Comparison of ENCODE assay signal across 28 cellular contexts in genomic region chr5:68953151-68953884, GRCh38.
DNase-seq lines count a peak whose midpoint lies in the region; ATAC-seq and TF ChIP-seq lines count a peak whose summit lies in the region.
"Had no signal": no experiment of that assay in that cellular context is flagged by ENCODE, and none has a peak within 500 bp of the region (broad histone marks: within the 10 kb centered on the region; RNA-seq: fewer than 3 reads in every experiment).

No MANE protein-coding gene starts in this region.

- H3K79me2 ChIP-seq in trophoblast cell (ENCODE audit: control insufficient read depth, insufficient read depth, low read length, poor library complexity): no peaks in the 10 kb centered on the region

- no peak overlapping the region for H2BK12ac ChIP-seq in trophoblast cell (ENCODE audit: low read length)

- peaks cover 9 to 13% of the 10 kb centered on the region in 2 experiments for H3K4me1 ChIP-seq in trophoblast cell (ENCODE audit: control insufficient read depth in 1 of 2, insufficient read depth in 2 of 2, low read length in 2 of 2)
- H3K4me1 ChIP-seq: spleen had no signal

- no peak overlapping the region for H3K27ac Mint-ChIP-seq in stimulated activated effector memory CD8-positive, alpha-beta T cell treated with anti-CD3 and anti-CD28 coated beads, Interleukin-12 subunit alpha, Interleukin-12 subunit beta, amount 100 ng/mL, for 72 hours
- H3K27ac Mint-ChIP-seq: activated naive CD8-positive, alpha-beta T cell treated with anti-CD3 and anti-CD28 coated beads, Interleukin-2, amount 50 U/mL, for 24 hours; neural progenitor cell had no signal

- no peaks in the 10 kb centered on the region for H3K9me3 ChIP-seq in trophoblast cell (ENCODE audit: insufficient read depth, low read depth, low read length)
- H3K9me3 ChIP-seq: heart left ventricle, mucosa of descending colon, spleen, tibial nerve had no signal

- no peak overlapping the region for H4K12ac ChIP-seq in trophoblast cell (ENCODE audit: low read depth, low read length)

- peaks cover 3% of the 10 kb centered on the region for H3K79me1 ChIP-seq in trophoblast cell (ENCODE audit: low read length)

- H3K36me3 Mint-ChIP-seq in stimulated activated effector memory CD8-positive, alpha-beta T cell treated with anti-CD3 and anti-CD28 coated beads, Interleukin-12 subunit alpha, Interleukin-12 subunit beta, amount 100 ng/mL, for 72 hours: no peaks in the 10 kb centered on the region
- H3K36me3 Mint-ChIP-seq: neural progenitor cell had no signal

- H2AFZ ChIP-seq in trophoblast cell (ENCODE audit: insufficient read depth, low read length, poor library complexity): no peak overlapping the region
- H2AFZ ChIP-seq: GM23248, neural progenitor cell had no signal

- H3K4me3 ChIP-seq in AG10803 (ENCODE audit: low read length): no peak overlapping the region
- H3K4me3 ChIP-seq in trophoblast cell (ENCODE audit: low read depth, low read length): no peak overlapping the region
- H3K4me3 ChIP-seq: dorsolateral prefrontal cortex, GM23248, heart left ventricle, mucosa of descending colon, neural progenitor cell, spleen, tibial nerve had no signal

- no peaks in the 10 kb centered on the region for H3K9me3 Mint-ChIP-seq in stimulated activated effector memory CD8-positive, alpha-beta T cell treated with anti-CD3 and anti-CD28 coated beads, Interleukin-12 subunit alpha, Interleukin-12 subunit beta, amount 100 ng/mL, for 72 hours
- H3K9me3 Mint-ChIP-seq: activated naive CD8-positive, alpha-beta T cell treated with anti-CD3 and anti-CD28 coated beads, Interleukin-2, amount 50 U/mL, for 24 hours; central memory CD8-positive, alpha-beta T cell had no signal

- H2BK120ac ChIP-seq in trophoblast cell (ENCODE audit: insufficient read depth, low read length, poor library complexity): no peak overlapping the region

- H3K4ac ChIP-seq in trophoblast cell (ENCODE audit: low read depth, low read length): no peak overlapping the region

- no peak for TF ChIP-seq CTCF in AG10803 (conservative IDR thresholded peaks at IDR 0.05; ENCODE audit: low read length)

- ATAC-seq in stimulated activated effector memory CD8-positive, alpha-beta T cell treated with anti-CD3 and anti-CD28 coated beads, Interleukin-12 subunit alpha, Interleukin-12 subunit beta, amount 100 ng/mL, for 72 hours: no peak
- ATAC-seq in HG03432 (IDR thresholded peaks at IDR 0.05; ENCODE audit: unreplicated experiment): no peak
- ATAC-seq: activated naive CD8-positive, alpha-beta T cell treated with anti-CD3 and anti-CD28 coated beads, Interleukin-2, amount 50 U/mL, for 24 hours; left colon; stimulated activated naive CD8-positive, alpha-beta T cell treated with anti-CD3 and anti-CD28 coated beads, Interleukin-15, Interleukin-2, amounts not matched to agents 100 U/mL and 50 U/mL, for 24 hours had no signal

- no peaks in the 10 kb centered on the region for H3K4me1 Mint-ChIP-seq in stimulated activated effector memory CD8-positive, alpha-beta T cell treated with anti-CD3 and anti-CD28 coated beads, Interleukin-12 subunit alpha, Interleukin-12 subunit beta, amount 100 ng/mL, for 72 hours
- H3K4me1 Mint-ChIP-seq: activated naive CD8-positive, alpha-beta T cell treated with anti-CD3 and anti-CD28 coated beads, Interleukin-2, amount 50 U/mL, for 24 hours; central memory CD8-positive, alpha-beta T cell had no signal

- H3K36me3 ChIP-seq in trophoblast cell (ENCODE audit: control insufficient read depth in 1 of 2, insufficient read depth in 2 of 2, low read length in 2 of 2): no peaks in the 10 kb centered on the region
- H3K36me3 ChIP-seq: heart left ventricle, neural progenitor cell, spleen, tibial nerve had no signal

- no peak overlapping the region for H3K4me2 ChIP-seq in trophoblast cell (ENCODE audit: low read length)
- H3K4me2 ChIP-seq: neural progenitor cell had no signal

- H4K8ac ChIP-seq in trophoblast cell (ENCODE audit: low read depth, low read length): no peak overlapping the region

- no peak overlapping the region for H3K18ac ChIP-seq in trophoblast cell (ENCODE audit: low read length)

- H3K9ac ChIP-seq in trophoblast cell (ENCODE audit: low read length): no peak overlapping the region
- H3K9ac ChIP-seq: GM23248, neural progenitor cell had no signal

- H3K14ac ChIP-seq in trophoblast cell (ENCODE audit: low read length): no peak overlapping the region

- no peak overlapping the region for H3K4me3 Mint-ChIP-seq in stimulated activated effector memory CD8-positive, alpha-beta T cell treated with anti-CD3 and anti-CD28 coated beads, Interleukin-12 subunit alpha, Interleukin-12 subunit beta, amount 100 ng/mL, for 72 hours
- H3K4me3 Mint-ChIP-seq: activated naive CD8-positive, alpha-beta T cell treated with anti-CD3 and anti-CD28 coated beads, Interleukin-2, amount 50 U/mL, for 24 hours; central memory CD8-positive, alpha-beta T cell had no signal

- DNase-seq in AG10803 (ENCODE audit: low read depth): peak; percentile 84
- peak; percentile 69 for DNase-seq in RPMI7951 (ENCODE audit: low read depth)
- DNase-seq in fibroblast of peridontal ligament (ENCODE audit: extremely low read depth): peak; percentile 17
- DNase-seq in trophoblast cell: no peak
- no peak for DNase-seq in germinal center (ENCODE audit: low spot score)
- DNase-seq in stimulated activated effector memory CD8-positive, alpha-beta T cell treated with anti-CD3 and anti-CD28 coated beads, Interleukin-12 subunit alpha, Interleukin-12 subunit beta, amount 100 ng/mL, for 72 hours (ENCODE audit: low spot score in 2 of 2): no peak
- no peak for DNase-seq in NCI-H128 (lab: John Stamatoyannopoulos, UW; ENCODE audit: unreplicated experiment)
- DNase-seq: activated CD4-positive, alpha-beta T cell treated with anti-CD3 and anti-CD28 coated beads, Interleukin-2, amount 50 U/mL, for 48 hours; activated CD4-positive, CD25-positive, alpha-beta regulatory T cell; activated gamma-delta T cell; activated naive CD8-positive, alpha-beta T cell treated with anti-CD3 and anti-CD28 coated beads, Interleukin-2, amount 50 U/mL, for 24 hours; dorsolateral prefrontal cortex; left colon; mucosa of descending colon; NCI-H1048; NCI-H2029; NCI-H2227 treated with DMSO at 0.1 percent for 48 hours; NCI-H774; spleen; stimulated activated CD4-positive, alpha-beta T cell treated with anti-CD3 and anti-CD28 coated beads, Interleukin-4, amount 100 ng/mL, for 24 hours; stimulated activated naive CD8-positive, alpha-beta T cell treated with anti-CD3 and anti-CD28 coated beads, Interleukin-15, Interleukin-2, amounts not matched to agents 100 U/mL and 50 U/mL, for 24 hours; T1000 had no signal

- H4K91ac ChIP-seq in trophoblast cell (ENCODE audit: low read depth, low read length): no peak overlapping the region

- H3K27me3 ChIP-seq in trophoblast cell (ENCODE audit: insufficient read depth, low read length): no peaks in the 10 kb centered on the region
- H3K27me3 ChIP-seq: dorsolateral prefrontal cortex, heart left ventricle, neural progenitor cell, spleen, tibial nerve had no signal

- no CpG with 5 or more reads among the region's 3 CpGs for WGBS in trophoblast cell (ENCODE audit: extremely low coverage, insufficient coverage, insufficient read length)

- H2BK5ac ChIP-seq in trophoblast cell (ENCODE audit: low read depth, low read length, poor library complexity): no peak overlapping the region

- H3K23ac ChIP-seq in trophoblast cell (ENCODE audit: low read length): peak overlapping the region; percentile 82

- no peak overlapping the region for H3K27ac ChIP-seq in trophoblast cell (ENCODE audit: low read depth, low read length)
- H3K27ac ChIP-seq: dorsolateral prefrontal cortex, GM23248, neural progenitor cell had no signal

- no peak overlapping the region for H2AK5ac ChIP-seq in trophoblast cell (ENCODE audit: low read length)

Comparison
In these comparisons a context has a peak if more than half of its experiments do, and no peak if none do; other contexts are left out.
1. DNase-seq: peak in AG10803 (single experiment), RPMI7951 (single experiment) and fibroblast of peridontal ligament (single experiment); none in trophoblast cell (0 of 2), germinal center (single experiment), stimulated activated effector memory CD8-positive, alpha-beta T cell treated with anti-CD3 and anti-CD28 coated beads, Interleukin-12 subunit alpha, Interleukin-12 subunit beta, amount 100 ng/mL, for 72 hours (0 of 2) and NCI-H128 (single experiment).